In genomic region chr16:31873556-31874353, GRCh38 we compare ENCODE assay signal across 8 cellular contexts. TPM values are rescaled to one million over a fixed set of nuclear protein-coding genes. Genes with fewer than 3 reads are reported as not detected.
DNase-seq lines count a peak whose midpoint lies in the region; TF ChIP-seq lines count a peak whose summit lies in the region.

ZNF267 (plus strand) TSS chr16:31873807; CDS start chr16:31873967, 160 bp downstream.

- peak within 1 kb of the TSS; percentile 99 for H3K4me2 ChIP-seq in Loucy (ENCODE audit: low read depth, low read length, poor library complexity, severe bottlenecking)

- no peaks in the 10 kb centered on the region for H3K9me2 ChIP-seq in Loucy (replicated peaks; ENCODE audit: low read depth, low read length)

- H3K9ac ChIP-seq in Loucy (ENCODE audit: low read depth, low read length, poor library complexity, severe bottlenecking), result peak within 1 kb of the TSS; percentile 95
- H3K9ac ChIP-seq in subcutaneous abdominal adipose tissue (ENCODE audit: low read length in 5 of 5), result peak within 1 kb of the TSS; percentile 69 to 100 (median 97)

- TF ChIP-seq CTCF in Loucy (conservative IDR thresholded peaks at IDR 0.05; ENCODE audit: low read length), result no peak
- TF ChIP-seq CTCF in foreskin fibroblast (IDR thresholded peaks at IDR 0.05; ENCODE audit: low read depth, low read length), result no peak

- H3K27ac ChIP-seq in subcutaneous abdominal adipose tissue (ENCODE audit: low read depth, low read length), result peak within 1 kb of the TSS; percentile 92

- no peaks in the 10 kb centered on the region for H3F3A ChIP-seq in Loucy (ENCODE audit: low read depth)

- DNase-seq in Daoy (ENCODE audit: low read depth) (peak; percentile 88), GOT3 (lab: John Stamatoyannopoulos, UW) (peak; percentile 68), SHP77 treated with DMSO at 0.1 percent for 48 hours (lab: John Stamatoyannopoulos, UW) (peak; percentile 82), activated gamma-delta T cell treated with Interleukin-2 at 50 U/mL for 16 hours (peak; percentile 93), foreskin fibroblast (peak; percentile 81 to 95)

- peaks cover 52% of the 10 kb centered on the region for H3K79me2 ChIP-seq in Loucy (ENCODE audit: insufficient read depth, low read length)

- peak within 1 kb of the TSS; percentile 94 for H3K4me3 ChIP-seq in Loucy (ENCODE audit: low read length, poor library complexity, severe bottlenecking)
- H3K4me3 ChIP-seq in foreskin fibroblast (ENCODE audit: low read depth in 1 of 2, low read length in 2 of 2), result peak within 1 kb of the TSS; percentile 93 to 94
- peak within 1 kb of the TSS; percentile 92 for H3K4me3 ChIP-seq in neuron (ENCODE audit: low read length)
- H3K4me3 ChIP-seq in subcutaneous abdominal adipose tissue (ENCODE audit: low read depth in 1 of 5, low read length in 5 of 5), result peak within 1 kb of the TSS; percentile 76 to 97 (median 90)

- peaks cover 47% of the 10 kb centered on the region for H4K20me1 ChIP-seq in Loucy (ENCODE audit: insufficient read depth, low read length, poor library complexity, severe bottlenecking)

- H3K36me3 ChIP-seq in Loucy (ENCODE audit: insufficient read depth, low read length) (no peaks in the 10 kb centered on the region), neuron (ENCODE audit: insufficient read depth, low read length) (peaks cover 6% of the 10 kb centered on the region), subcutaneous abdominal adipose tissue (ENCODE audit: control insufficient read depth in 5 of 5, insufficient read depth in 5 of 5, low read length in 5 of 5) (peaks cover 0 to 6% (median 4%) of the 10 kb centered on the region in 5 donors)

- H3K27me3 ChIP-seq in Loucy (ENCODE audit: insufficient read depth, low read length, poor library complexity, severe bottlenecking) (peaks cover 5% of the 10 kb centered on the region), neuron (ENCODE audit: insufficient read depth, low read length) (peaks cover 3% of the 10 kb centered on the region), subcutaneous abdominal adipose tissue (ENCODE audit: control insufficient read depth in 5 of 5, insufficient read depth in 4 of 5, low read length in 5 of 5) (no peaks in the 10 kb centered on the region)

- H2AFZ ChIP-seq in Loucy (ENCODE audit: low read length), result peak within 1 kb of the TSS; percentile 81
- peak within 1 kb of the TSS; percentile 91 for H2AFZ ChIP-seq in neuron (ENCODE audit: low read depth, low read length)

- H3K9me3 ChIP-seq in Loucy (ENCODE audit: insufficient read depth, low read depth, low read length) (no peaks in the 10 kb centered on the region), neuron (ENCODE audit: low read length) (peaks cover 8% of the 10 kb centered on the region), subcutaneous abdominal adipose tissue (ENCODE audit: control insufficient read depth in 5 of 5, low read length in 5 of 5) (no peaks in the 10 kb centered on the region)

- peaks cover 57% of the 10 kb centered on the region for H3K4me1 ChIP-seq in Loucy (ENCODE audit: insufficient read depth, low read length, poor library complexity, severe bottlenecking)
- H3K4me1 ChIP-seq in neuron (ENCODE audit: insufficient read depth, low read length), result peaks cover 23% of the 10 kb centered on the region
- peaks cover 4 to 67% (median 34%) of the 10 kb centered on the region in 5 donors for H3K4me1 ChIP-seq in subcutaneous abdominal adipose tissue (ENCODE audit: control insufficient read depth in 5 of 5, insufficient read depth in 5 of 5, low read length in 5 of 5)

RNA-seq across cellular contexts. Expression of gene ZNF267, which starts in this region (rescaled TPM):
- total RNA-seq in Daoy (2014; rRNA removed; shearing (Covaris generic)), result 20.8 and 23.2 TPM in 2 replicates

Comparison
In these comparisons a context has a peak if more than half of its experiments do, and no peak if none do; other contexts are left out.
1. Peak in every context shown above with its lines: DNase-seq, H3K4me3 ChIP-seq and H3K27ac ChIP-seq.